ENCODE assay signal across 7 cellular contexts in the genomic region with DNA sequence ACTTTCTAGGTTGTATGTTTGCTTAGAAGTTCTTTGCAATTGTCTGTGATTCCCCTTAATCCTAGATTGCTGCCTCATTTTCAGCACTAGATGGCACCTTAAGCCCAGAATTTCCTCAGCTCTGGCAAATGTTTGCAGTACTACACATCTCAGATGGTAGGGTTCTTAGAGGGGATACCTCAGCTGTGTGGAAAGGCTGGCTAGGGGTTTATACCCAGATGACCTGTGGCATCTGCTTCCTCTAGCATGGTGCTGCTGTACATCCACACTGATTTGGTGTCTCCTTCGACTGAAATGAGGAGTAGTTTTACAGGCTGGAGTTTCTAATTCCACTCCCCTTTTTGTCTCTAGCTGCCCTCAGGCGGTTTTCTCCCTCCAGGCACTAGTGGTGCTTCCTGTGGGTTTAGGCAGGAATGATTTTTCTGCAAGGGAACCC. TPM values are rescaled to one million over a fixed set of nuclear protein-coding genes. Genes with fewer than 3 reads are reported as not detected.
DNase-seq lines count a peak whose midpoint lies in the region; ATAC-seq and TF ChIP-seq lines count a peak whose summit lies in the region.

No MANE protein-coding gene starts in this region.

- H3K36me3 Mint-ChIP-seq in progenitor cell of endocrine pancreas (ENCODE audit: insufficient read depth) = no peaks in the 10 kb centered on the region

- TF ChIP-seq CTCF in GM13977 (IDR thresholded peaks at IDR 0.05; ENCODE audit: extremely low read depth, insufficient read depth, missing control alignments) = peak; percentile 65
- peak; percentile 79 for TF ChIP-seq CTCF in choroid plexus epithelial cell (conservative IDR thresholded peaks at IDR 0.05; ENCODE audit: low read depth, low read length)
- peak; percentile 61 for TF ChIP-seq CTCF in progenitor cell of endocrine pancreas (IDR thresholded peaks at IDR 0.05; ENCODE audit: unreplicated experiment)

- no peaks in the 10 kb centered on the region for H3K27me3 Mint-ChIP-seq in progenitor cell of endocrine pancreas

- H3K4me3 ChIP-seq in choroid plexus epithelial cell (ENCODE audit: low read depth, low read length) (no peak overlapping the region), right cardiac atrium (ENCODE audit: low read length) (no peak overlapping the region)

- H3K4me3 Mint-ChIP-seq in progenitor cell of endocrine pancreas (ENCODE audit: low read depth) = no peak overlapping the region

- H3K27ac ChIP-seq in right cardiac atrium (ENCODE audit: low read length) = no peak overlapping the region

- peak; percentile 28 for DNase-seq in GM13977 (ENCODE audit: low spot score)
- peak; percentile 53 for DNase-seq in NCI-H460 (ENCODE audit: extremely low read depth, low read depth)
- DNase-seq in choroid plexus epithelial cell (ENCODE audit: low read depth) = peak; percentile 80
- DNase-seq in progenitor cell of endocrine pancreas (ENCODE audit: low spot score, unreplicated experiment) = no peak
- no peak for DNase-seq in OCI-M2 (lab: John Stamatoyannopoulos, UW; ENCODE audit: unreplicated experiment)
- no peak for DNase-seq in right cardiac atrium

- intact Hi-C loops in right cardiac atrium (cut with DNase I) = no loop called here

- H3K27me3 ChIP-seq in right cardiac atrium (ENCODE audit: control insufficient read depth, insufficient read depth) = no peaks in the 10 kb centered on the region

- in situ Hi-C loops in GM13977 (cut with MboI; ENCODE audit: low pct_unique_long_range_greater_than_20kb, low sequenced_read_pairs, unreplicated experiment) = no loop called here

- ATAC-seq in HG02973 (IDR thresholded peaks at IDR 0.05; ENCODE audit: unreplicated experiment) (peak; percentile 74), right cardiac atrium (no peak)

- no peaks in the 10 kb centered on the region for H3K9me3 ChIP-seq in right cardiac atrium (ENCODE audit: control insufficient read depth, low read length)

- no peak overlapping the region for H3K27ac Mint-ChIP-seq in progenitor cell of endocrine pancreas

- 39% methylated on average over 2 of the region's 2 CpGs for WGBS in right cardiac atrium

- no peaks in the 10 kb centered on the region for H3K4me1 ChIP-seq in right cardiac atrium (ENCODE audit: control insufficient read depth, insufficient read depth, low read length)

- peaks cover 8% of the 10 kb centered on the region for H3K9me3 Mint-ChIP-seq in progenitor cell of endocrine pancreas (ENCODE audit: low read depth)

- H3K4me1 Mint-ChIP-seq in progenitor cell of endocrine pancreas (ENCODE audit: low read depth) = peaks cover 2% of the 10 kb centered on the region

RNA-seq across cellular contexts. Expression of a gene that starts 23.5 kb away (rescaled TPM):
- total RNA-seq in NCI-H460 (2014; rRNA removed; shearing (Covaris generic)) = not detected in 2 replicates
- polyA plus RNA-seq in NCI-H460 (2014; cell fraction: nucleus; rRNA removed) = not detected in 2 replicates
- total RNA-seq in progenitor cell of endocrine pancreas (not detected in 2 replicates), right cardiac atrium (not detected)
- not detected for polyA plus RNA-seq in right cardiac atrium

Comparison
In these comparisons a context has a peak if more than half of its experiments do, and no peak if none do; other contexts are left out.
1. DNase-seq: peak in GM13977 (single experiment), NCI-H460 (single experiment) and choroid plexus epithelial cell (single experiment); none in progenitor cell of endocrine pancreas (single experiment), OCI-M2 (single experiment) and right cardiac atrium (0 of 3).
2. Peak in every context shown above with its lines, with median percentiles within 50 percentile points of each other: CTCF ChIP-seq.